In the genomic region with DNA sequence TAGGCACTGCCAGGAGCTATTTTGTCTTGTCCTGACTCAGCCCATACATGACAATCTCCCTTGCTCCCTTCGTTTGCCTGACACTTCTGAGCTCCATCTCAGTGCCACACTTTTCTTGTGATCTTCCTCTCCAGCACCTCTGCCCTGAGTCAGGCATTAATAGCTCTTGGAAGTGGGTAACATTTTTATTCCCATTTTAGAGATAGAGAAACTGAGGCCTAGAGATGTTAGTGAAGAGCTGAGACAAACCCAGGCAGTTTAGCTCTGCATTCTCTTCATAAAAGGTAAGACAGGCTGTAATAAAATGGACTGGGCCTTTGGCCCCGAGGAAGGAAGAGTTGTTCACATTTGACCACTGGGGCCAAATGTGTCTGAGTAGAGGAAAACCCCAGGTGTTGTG, we compare ENCODE assay signal across 28 cellular contexts.
"Had no signal": no experiment of that assay in that cellular context is flagged by ENCODE, and none has a peak within 500 bp of the region (broad histone marks: within the 10 kb centered on the region; RNA-seq: fewer than 3 reads in every experiment).

No MANE protein-coding gene starts in this region.

- FAIRE-seq: colon, endometrium, endothelial cell of umbilical vein, frontal cortex had no signal

- H3K4me3 ChIP-seq: colonic mucosa, coronary artery, dorsolateral prefrontal cortex, esophagus muscularis mucosa, esophagus squamous epithelium, gastrocnemius medialis, gastroesophageal sphincter, heart left ventricle, heart right ventricle had no signal

- H3K36me3 ChIP-seq: colonic mucosa, esophagus muscularis mucosa, esophagus squamous epithelium, gastrocnemius medialis, gastroesophageal sphincter, heart left ventricle, heart right ventricle had no signal

- H3K9me3 ChIP-seq: colonic mucosa, esophagus squamous epithelium, gastrocnemius medialis, gastroesophageal sphincter, heart right ventricle had no signal

- DNase-seq: colonic mucosa; cortex of kidney; dermis blood vessel endothelial cell; dorsolateral prefrontal cortex; effector CD4-positive, alpha-beta T cell; effector CD8-positive, alpha-beta T cell; effector memory CD4-positive, alpha-beta T cell; effector memory CD8-positive, alpha-beta T cell; endodermal cell; erythroblast; esophagus squamous epithelium; foreskin fibroblast; foreskin keratinocyte; foreskin melanocyte; gastrocnemius medialis; glutamatergic neuron; head of caudate nucleus; heart left ventricle; heart right ventricle had no signal

- H3K27ac ChIP-seq: colonic mucosa, coronary artery, dorsolateral prefrontal cortex, epithelial cell of prostate, esophagus muscularis mucosa, esophagus squamous epithelium, foreskin keratinocyte, gastrocnemius medialis, gastroesophageal sphincter, heart left ventricle, heart right ventricle had no signal

- H3K27me3 ChIP-seq: colonic mucosa, esophagus squamous epithelium, foreskin keratinocyte, gastrocnemius medialis, heart left ventricle had no signal

- H3K4me1 ChIP-seq: colonic mucosa, esophagus muscularis mucosa, esophagus squamous epithelium, foreskin keratinocyte, gastrocnemius medialis, gastroesophageal sphincter, heart left ventricle, heart right ventricle had no signal

- ATAC-seq: effector memory CD8-positive, alpha-beta T cell; esophagus mucosa; foreskin keratinocyte; gastrocnemius medialis; gastroesophageal sphincter; heart left ventricle; heart right ventricle had no signal
